ENCODE assay signal across 33 cellular contexts in genomic region chr22:43363580-43364435, GRCh38. TPM values are rescaled to one million over a fixed set of nuclear protein-coding genes. Genes with fewer than 3 reads are reported as not detected.
"Had no signal": no experiment of that assay in that cellular context is flagged by ENCODE, and none has a peak within 500 bp of the region (broad histone marks: within the 10 kb centered on the region; RNA-seq: fewer than 3 reads in every experiment).

No MANE protein-coding gene starts in this region.

- H3K79me2 ChIP-seq: parathyroid adenoma had no signal

- DNase-seq: activated CD4-positive, alpha-beta T cell treated with anti-CD3 and anti-CD28 coated beads for 36 hours; activated CD4-positive, CD25-positive, alpha-beta regulatory T cell; activated CD8-positive, alpha-beta memory T cell treated with anti-CD3 and anti-CD28 coated beads, Interleukin-2, amount 10 ng/mL, durations not matched to agents 7 days and 5 days; activated CD8-positive, alpha-beta T cell treated with anti-CD3 and anti-CD28 coated beads, Interleukin-2, amount 10 ng/mL, durations not matched to agents 7 days and 5 days; activated naive CD4-positive, alpha-beta T cell treated with Interleukin-2 at 50 U/mL for 16 hours; activated T-cell treated with anti-CD3 and anti-CD28 coated beads, Interleukin-2, amount 50 U/mL, for 48 hours; body of pancreas; cortex of kidney; foreskin keratinocyte; kidney glomerular epithelial cell; left lung; lower lobe of right lung; mesenchymal stem cell; occipital lobe; right cardiac atrium; stimulated activated CD4-positive, alpha-beta T cell treated with anti-CD3 and anti-CD28 coated beads, Interleukin-12 subunit alpha, Interleukin-12 subunit beta, amount 100 ng/mL, for 4 hours; stimulated activated CD4-positive, alpha-beta T cell treated with anti-CD3 and anti-CD28 coated beads, Interleukin-4, amount 100 ng/mL, for 1 hour; T-helper 2 cell; uterus had no signal

- H3K9me3 Mint-ChIP-seq: activated T-helper 2 cell treated with anti-CD3 and anti-CD28 coated beads, Interferon-gamma antibody, Interleukin-2, Interleukin-4, amounts not matched to agents 10 μg/mL and 5 μg/mL and 100 μg/mL, durations not matched to agents 14 hours and 24 hours and 36 hours; stimulated activated naive CD8-positive, alpha-beta T cell treated with anti-CD3 and anti-CD28 coated beads, Interleukin-15, Interleukin-2, amounts not matched to agents 100 ng/mL and 50 ng/mL, for 24 hours; type B pancreatic cell had no signal

- H3K9me3 ChIP-seq: body of pancreas, esophagus muscularis mucosa, left lung, lower lobe of right lung, thoracic aorta, uterus had no signal

- H3K4me1 ChIP-seq: body of pancreas, esophagus muscularis mucosa, foreskin keratinocyte, left lung, lower lobe of right lung, parathyroid adenoma, uterus had no signal

- H3K27ac Mint-ChIP-seq: activated CD4-positive, alpha-beta T cell treated with anti-CD3 and anti-CD28 coated beads for 36 hours; activated CD8-positive, alpha-beta memory T cell treated with anti-CD3 and anti-CD28 coated beads, Interleukin-2, amount 10 ng/mL, durations not matched to agents 7 days and 5 days; activated CD8-positive, alpha-beta T cell treated with anti-CD3 and anti-CD28 coated beads, Interleukin-2, amount 10 ng/mL, durations not matched to agents 7 days and 5 days; activated naive CD8-positive, alpha-beta T cell; activated T-helper 2 cell treated with anti-CD3 and anti-CD28 coated beads, Interferon-gamma antibody, Interleukin-2, Interleukin-4, amounts not matched to agents 10 μg/mL and 5 μg/mL and 100 μg/mL, durations not matched to agents 14 hours and 24 hours and 36 hours; stimulated activated naive CD8-positive, alpha-beta T cell treated with anti-CD3 and anti-CD28 coated beads, Interleukin-15, Interleukin-2, amounts not matched to agents 100 ng/mL and 50 ng/mL, for 24 hours; type B pancreatic cell had no signal

- H3K36me3 ChIP-seq: cardiac muscle cell, esophagus muscularis mucosa, left lung, lower lobe of right lung, thoracic aorta, uterus had no signal

- H3K9ac ChIP-seq: parathyroid adenoma had no signal

- H3K4me3 ChIP-seq: body of pancreas, cardiac muscle cell, esophagus muscularis mucosa, left lung, lower lobe of right lung, thoracic aorta, uterus had no signal

- H3K27me3 ChIP-seq: body of pancreas, cardiac muscle cell, uterus had no signal

- H2AFZ ChIP-seq: parathyroid adenoma had no signal

- H3K36me3 Mint-ChIP-seq: activated CD8-positive, alpha-beta memory T cell treated with anti-CD3 and anti-CD28 coated beads, Interleukin-2, amount 10 ng/mL, durations not matched to agents 7 days and 5 days; activated naive CD8-positive, alpha-beta T cell; type B pancreatic cell had no signal

- H3K4me3 Mint-ChIP-seq: activated CD4-positive, alpha-beta T cell treated with anti-CD3 and anti-CD28 coated beads for 36 hours; activated CD8-positive, alpha-beta memory T cell treated with anti-CD3 and anti-CD28 coated beads, Interleukin-2, amount 10 ng/mL, durations not matched to agents 7 days and 5 days; activated CD8-positive, alpha-beta T cell treated with anti-CD3 and anti-CD28 coated beads, Interleukin-2, amount 10 ng/mL, durations not matched to agents 7 days and 5 days; activated naive CD8-positive, alpha-beta T cell; nephron; stimulated activated naive CD8-positive, alpha-beta T cell treated with anti-CD3 and anti-CD28 coated beads, Interleukin-15, Interleukin-2, amounts not matched to agents 100 ng/mL and 50 ng/mL, for 24 hours; type B pancreatic cell had no signal

- H3K27ac ChIP-seq: body of pancreas, cardiac muscle cell, esophagus muscularis mucosa, foreskin keratinocyte, left lung, lower lobe of right lung, parathyroid adenoma, thoracic aorta, uterus had no signal

- H3K27me3 Mint-ChIP-seq: activated CD4-positive, alpha-beta T cell treated with anti-CD3 and anti-CD28 coated beads for 36 hours had no signal

- ATAC-seq: activated CD4-positive, alpha-beta T cell treated with anti-CD3 and anti-CD28 coated beads for 36 hours; activated CD8-positive, alpha-beta memory T cell treated with anti-CD3 and anti-CD28 coated beads, Interleukin-2, amount 10 ng/mL, durations not matched to agents 7 days and 5 days; activated CD8-positive, alpha-beta T cell treated with anti-CD3 and anti-CD28 coated beads, Interleukin-2, amount 10 ng/mL, durations not matched to agents 7 days and 5 days; body of pancreas; foreskin keratinocyte; left lung; lower lobe of right lung; right cardiac atrium had no signal

- H3K4me1 Mint-ChIP-seq: activated CD4-positive, alpha-beta T cell treated with anti-CD3 and anti-CD28 coated beads for 36 hours; activated CD8-positive, alpha-beta memory T cell treated with anti-CD3 and anti-CD28 coated beads, Interleukin-2, amount 10 ng/mL, durations not matched to agents 7 days and 5 days had no signal

RNA-seq across cellular contexts. Expression of gene SCUBE1, which starts 20.6 kb away (rescaled TPM):
- total RNA-seq: activated CD4-positive, alpha-beta T cell treated with anti-CD3 and anti-CD28 coated beads for 36 hours; activated T-helper 2 cell treated with anti-CD3 and anti-CD28 coated beads, Interferon-gamma antibody, Interleukin-2, Interleukin-4, amounts not matched to agents 10 μg/mL and 5 μg/mL and 100 μg/mL, durations not matched to agents 14 hours and 24 hours and 36 hours; foreskin keratinocyte; pulmonary artery endothelial cell had no signal
- polyA plus RNA-seq: foreskin keratinocyte had no signal

RNA-seq across cellular contexts. Expression of gene MPPED1, which starts 48.0 kb away (rescaled TPM):
- total RNA-seq: activated CD4-positive, alpha-beta T cell treated with anti-CD3 and anti-CD28 coated beads for 36 hours; activated CD8-positive, alpha-beta memory T cell treated with anti-CD3 and anti-CD28 coated beads, Interleukin-2, amount 10 ng/mL, durations not matched to agents 7 days and 5 days; activated CD8-positive, alpha-beta T cell treated with anti-CD3 and anti-CD28 coated beads, Interleukin-2, amount 10 ng/mL, durations not matched to agents 7 days and 5 days; activated T-helper 2 cell treated with anti-CD3 and anti-CD28 coated beads, Interferon-gamma antibody, Interleukin-2, Interleukin-4, amounts not matched to agents 10 μg/mL and 5 μg/mL and 100 μg/mL, durations not matched to agents 14 hours and 24 hours and 36 hours; aorta; body of pancreas; chondrocyte; esophagus muscularis mucosa; foreskin keratinocyte; left lung; lower lobe of right lung; mononuclear cell; pulmonary artery endothelial cell; subcutaneous adipose tissue; thoracic aorta had no signal
- polyA plus RNA-seq: aorta, cardiac muscle cell, foreskin keratinocyte had no signal
